Comparison of ENCODE assay signal across 21 cellular contexts in the genomic region with DNA sequence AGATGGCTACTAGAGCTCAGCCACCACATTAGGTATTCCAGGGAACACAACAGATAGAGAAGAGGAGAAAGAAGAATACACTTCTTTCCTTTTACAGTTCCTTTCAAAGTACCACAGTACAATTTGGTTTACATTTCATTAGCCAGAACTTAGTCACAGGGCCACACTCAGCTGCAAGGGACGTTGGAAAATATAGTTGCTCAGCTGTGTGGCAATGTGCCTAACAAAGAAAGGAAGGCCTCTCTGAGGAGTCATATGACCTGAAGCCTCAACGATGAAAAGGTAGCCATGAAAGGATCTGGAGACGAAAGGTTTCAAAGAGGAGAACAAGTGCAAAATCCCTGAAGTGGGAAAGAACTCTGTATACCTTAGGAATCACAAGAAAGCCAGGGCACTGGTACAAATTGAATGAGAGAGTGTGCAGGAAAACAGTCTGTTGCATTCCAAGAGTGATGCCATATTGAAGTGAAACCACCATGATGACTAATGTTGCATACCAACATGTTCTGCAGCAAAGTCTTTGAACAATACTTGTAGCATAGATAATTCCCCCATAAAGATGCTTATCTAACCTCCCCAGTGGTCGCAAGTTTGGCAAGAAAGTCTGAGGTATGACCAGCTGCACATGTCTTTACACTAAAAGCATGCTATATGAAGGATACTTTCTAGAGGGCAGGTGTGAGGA.
DNase-seq lines count a peak whose midpoint lies in the region; ATAC-seq and TF ChIP-seq lines count a peak whose summit lies in the region.
"Had no signal": no experiment of that assay in that cellular context is flagged by ENCODE, and none has a peak within 500 bp of the region (broad histone marks: within the 10 kb centered on the region; RNA-seq: fewer than 3 reads in every experiment).

No MANE protein-coding gene starts in this region.

- no peaks in the 10 kb centered on the region for H3K27me3 ChIP-seq in gastrocnemius medialis
- H3K27me3 ChIP-seq: heart left ventricle, right atrium auricular region had no signal

- intact Hi-C loops in gastrocnemius medialis (cut with DNase I; ENCODE audit: low total_unique reads) = no loop called here

- no peaks in the 10 kb centered on the region for H3K36me3 ChIP-seq in gastrocnemius medialis
- H3K36me3 ChIP-seq: heart left ventricle, right atrium auricular region had no signal

- H3K9me3 Mint-ChIP-seq in osteocyte (ENCODE audit: unreplicated experiment) = no peaks in the 10 kb centered on the region
- H3K9me3 Mint-ChIP-seq: stimulated activated naive CD8-positive, alpha-beta T cell treated with anti-CD3 and anti-CD28 coated beads, Interleukin-15, Interleukin-2, amounts not matched to agents 100 ng/mL and 50 ng/mL, for 24 hours had no signal

- H3K4me1 ChIP-seq in gastrocnemius medialis = no peaks in the 10 kb centered on the region
- H3K4me1 ChIP-seq: A549, heart left ventricle, right atrium auricular region had no signal

- no peaks in the 10 kb centered on the region for H3K4me1 Mint-ChIP-seq in osteocyte (ENCODE audit: unreplicated experiment)
- H3K4me1 Mint-ChIP-seq: CD4-positive, CD25-positive, alpha-beta regulatory T cell had no signal

- no peaks in the 10 kb centered on the region for H3K27me3 Mint-ChIP-seq in osteocyte (ENCODE audit: unreplicated experiment)
- H3K27me3 Mint-ChIP-seq: CD4-positive, CD25-positive, alpha-beta regulatory T cell; stimulated activated naive CD8-positive, alpha-beta T cell treated with anti-CD3 and anti-CD28 coated beads, Interleukin-15, Interleukin-2, amounts not matched to agents 100 ng/mL and 50 ng/mL, for 24 hours had no signal

- TF ChIP-seq CTCF in choroid plexus epithelial cell (conservative IDR thresholded peaks at IDR 0.05; ENCODE audit: low read depth, low read length) = no peak
- no peak for TF ChIP-seq CTCF in osteocyte (IDR thresholded peaks at IDR 0.05)
- no peak for TF ChIP-seq CTCF in gastrocnemius medialis (IDR thresholded peaks at IDR 0.05 in 4 of 5, conservative IDR thresholded peaks at IDR 0.05 in 1 of 5)

- H3K4me3 ChIP-seq in choroid plexus epithelial cell (ENCODE audit: low read depth, low read length) (no peak overlapping the region), gastrocnemius medialis (no peak overlapping the region)
- H3K4me3 ChIP-seq: A549, coronary artery, heart left ventricle, right atrium auricular region had no signal

- H3K27ac Mint-ChIP-seq in osteocyte (ENCODE audit: unreplicated experiment) = no peak overlapping the region
- H3K27ac Mint-ChIP-seq: CD4-positive, CD25-positive, alpha-beta regulatory T cell; stimulated activated naive CD8-positive, alpha-beta T cell treated with anti-CD3 and anti-CD28 coated beads, Interleukin-15, Interleukin-2, amounts not matched to agents 100 ng/mL and 50 ng/mL, for 24 hours had no signal

- ATAC-seq in GM18502 (IDR thresholded peaks at IDR 0.05; ENCODE audit: poor library complexity, unreplicated experiment) (no peak), GM21737 (IDR thresholded peaks at IDR 0.05; ENCODE audit: unreplicated experiment) (no peak), gastrocnemius medialis (no peak)
- ATAC-seq: A549, heart left ventricle had no signal

- in situ Hi-C loops in gastrocnemius medialis (cut with MboI; ENCODE audit: low sequenced_read_pairs in 4 of 4) = no loop called here

- no peaks in the 10 kb centered on the region for H3K36me3 Mint-ChIP-seq in osteocyte (ENCODE audit: unreplicated experiment)
- H3K36me3 Mint-ChIP-seq: CD4-positive, CD25-positive, alpha-beta regulatory T cell had no signal

- no peak overlapping the region for H3K27ac ChIP-seq in gastrocnemius medialis
- H3K27ac ChIP-seq: A549, coronary artery, heart left ventricle, right atrium auricular region had no signal

- no peak for TF ChIP-seq POLR2A in gastrocnemius medialis (IDR thresholded peaks at IDR 0.05)

- no peak overlapping the region for H3K4me3 Mint-ChIP-seq in osteocyte (ENCODE audit: unreplicated experiment)
- H3K4me3 Mint-ChIP-seq: CD4-positive, CD25-positive, alpha-beta regulatory T cell; stimulated activated naive CD8-positive, alpha-beta T cell treated with anti-CD3 and anti-CD28 coated beads, Interleukin-15, Interleukin-2, amounts not matched to agents 100 ng/mL and 50 ng/mL, for 24 hours had no signal

- DNase-seq in AG08395 (ENCODE audit: low spot score) (peak; percentile 2), LoVo (ENCODE audit: low spot score) (peak; percentile 20), choroid plexus epithelial cell (ENCODE audit: low read depth) (peak; percentile 0), kidney glomerular epithelial cell (lab: John Stamatoyannopoulos, UW) (peak; percentile 3), osteocyte (ENCODE audit: extremely low spot score, unreplicated experiment) (no peak), gastrocnemius medialis (no peak)
- DNase-seq: activated CD4-positive, alpha-beta T cell treated with anti-CD3 and anti-CD28 coated beads for 1 hour; activated gamma-delta T cell treated with Interleukin-2 at 50 U/mL for 16 hours; anterior cingulate cortex; CD4-positive, CD25-positive, alpha-beta regulatory T cell; DMS79 treated with DMSO at 0.1 percent for 48 hours; heart left ventricle; NCI-H187; Right ventricle myocardium superior; T-helper 9 cell had no signal

- H3K9me3 ChIP-seq in gastrocnemius medialis = no peaks in the 10 kb centered on the region
- H3K9me3 ChIP-seq: A549, heart left ventricle, right atrium auricular region had no signal

Comparison
In these comparisons a context has a peak if more than half of its experiments do, and no peak if none do; other contexts are left out.
1. DNase-seq: peak in AG08395 (single experiment), LoVo (single experiment), choroid plexus epithelial cell (single experiment) and kidney glomerular epithelial cell (single experiment); none in osteocyte (single experiment) and gastrocnemius medialis (0 of 2).